ENCODE assay signal across 22 cellular contexts in the genomic region with DNA sequence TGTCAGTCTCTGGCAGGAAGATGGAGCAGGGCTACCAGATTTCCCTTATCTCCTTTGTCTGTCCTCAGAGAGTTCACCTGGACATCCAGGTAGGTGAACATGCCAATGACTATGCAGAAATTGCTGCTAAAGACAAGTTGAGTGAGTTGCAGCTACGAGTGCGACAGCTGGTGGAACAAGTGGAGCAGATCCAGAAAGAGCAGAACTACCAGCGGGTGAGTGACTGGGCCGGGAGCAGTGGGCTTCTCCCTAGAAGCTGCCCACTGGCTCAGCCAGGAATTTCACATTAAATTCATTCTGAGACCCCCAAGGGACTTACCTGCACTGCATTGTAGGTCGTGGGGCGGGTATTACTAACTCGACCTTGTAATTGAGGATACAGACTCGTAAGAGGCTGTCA. TPM values are rescaled to one million over a fixed set of nuclear protein-coding genes. Genes with fewer than 3 reads are reported as not detected.
DNase-seq lines count a peak whose midpoint lies in the region; ATAC-seq and TF ChIP-seq lines count a peak whose summit lies in the region.
"Had no signal": no experiment of that assay in that cellular context is flagged by ENCODE, and none has a peak within 500 bp of the region (broad histone marks: within the 10 kb centered on the region; RNA-seq: fewer than 3 reads in every experiment).

No MANE protein-coding gene starts in this region.

- no peaks in the 10 kb centered on the region for H3K9me3 Mint-ChIP-seq in activated CD4-positive, alpha-beta T cell treated with anti-CD3 and anti-CD28 coated beads, Interleukin-2, amount 10 ng/mL, durations not matched to agents 24 days and 14 days
- no peaks in the 10 kb centered on the region for H3K9me3 Mint-ChIP-seq in CD8-positive, alpha-beta memory T cell
- H3K9me3 Mint-ChIP-seq: activated CD4-positive, alpha-beta T cell treated with anti-CD3 and anti-CD28 coated beads, Interleukin-2, amount 10 ng/mL, durations not matched to agents 7 days and 5 days; activated naive CD4-positive, alpha-beta T cell treated with anti-CD3 and anti-CD28 coated beads, Interleukin-2, amount 50 U/mL, for 72 hours; effector memory CD8-positive, alpha-beta T cell; nephron progenitor cell; stimulated activated naive CD8-positive, alpha-beta T cell treated with anti-CD3 and anti-CD28 coated beads, Interleukin-15, amount 100 ng/mL, for 72 hours had no signal

- H3K36me3 Mint-ChIP-seq in activated CD4-positive, alpha-beta T cell treated with anti-CD3 and anti-CD28 coated beads, Interleukin-2, amount 10 ng/mL, durations not matched to agents 24 days and 14 days (ENCODE audit: low read depth) = peaks cover 44% of the 10 kb centered on the region
- peaks cover 5 to 48% (median 8%) of the 10 kb centered on the region in 3 donors for H3K36me3 Mint-ChIP-seq in CD8-positive, alpha-beta memory T cell

- no peak overlapping the region for H3K27ac ChIP-seq in CD8-positive, alpha-beta memory T cell (ENCODE audit: low read depth, low read length)
- no peak overlapping the region for H3K27ac ChIP-seq in testis
- H3K27ac ChIP-seq: right lobe of liver, transverse colon had no signal

- POLR2A ChIA-PET in CD8-positive, alpha-beta memory T cell (lab: Charles Lee) = no interaction called here

- CTCF ChIA-PET in CD8-positive, alpha-beta memory T cell (lab: Charles Lee) = interaction anchor here (1.3 kb wide), 1 partner anchor 14 kb away, joined by 5 read pairs; no protein-coding TSS in a partner anchor

- H3K4me3 ChIP-seq in CD8-positive, alpha-beta memory T cell (ENCODE audit: low read length) = no peak overlapping the region
- H3K4me3 ChIP-seq in adipocyte (ENCODE audit: low read length) (peak overlapping the region; percentile 97), testis (no peak overlapping the region)
- H3K4me3 ChIP-seq: right lobe of liver, transverse colon had no signal

- 87 to 94% methylated on average over 8 of the region's 8 CpGs for WGBS in testis, 2 donors

- H3K4me3 Mint-ChIP-seq in activated CD4-positive, alpha-beta T cell treated with anti-CD3 and anti-CD28 coated beads, Interleukin-2, amount 10 ng/mL, durations not matched to agents 24 days and 14 days = peak overlapping the region; percentile 97
- H3K4me3 Mint-ChIP-seq in CD8-positive, alpha-beta memory T cell = peak overlapping the region in 6 of 7 donors; percentile 11 to 99 (median 64)

- peaks cover 26% of the 10 kb centered on the region for H3K4me1 ChIP-seq in CD8-positive, alpha-beta memory T cell (ENCODE audit: insufficient read depth, low read length)
- H3K4me1 ChIP-seq in adipocyte (ENCODE audit: control insufficient read depth, insufficient read depth, low read length) (peaks cover 14% of the 10 kb centered on the region), testis (peaks cover 16% of the 10 kb centered on the region)

- peaks cover 3% of the 10 kb centered on the region for H3K27me3 ChIP-seq in CD8-positive, alpha-beta memory T cell (ENCODE audit: insufficient read depth, low read length, poor library complexity, severe bottlenecking)
- peaks cover 15% of the 10 kb centered on the region for H3K27me3 ChIP-seq in adipocyte (replicated peaks; ENCODE audit: control insufficient read depth, insufficient read depth, low read length)
- no peaks in the 10 kb centered on the region for H3K27me3 ChIP-seq in testis
- H3K27me3 ChIP-seq: right lobe of liver had no signal

- DNase-seq in activated CD4-positive, alpha-beta T cell treated with anti-CD3 and anti-CD28 coated beads, Interleukin-2, amount 10 ng/mL, durations not matched to agents 24 days and 14 days = no peak
- no peak for DNase-seq in activated CD4-positive, alpha-beta T cell treated with anti-CD3 and anti-CD28 coated beads, Interleukin-2, amount 50 U/mL, for 48 hours
- DNase-seq in CD8-positive, alpha-beta memory T cell = no peak
- DNase-seq in adipocyte (ENCODE audit: low read depth) (no peak), sciatic nerve (ENCODE audit: low spot score) (peak; percentile 9), testis (no peak), foreskin melanocyte (no peak)
- DNase-seq: activated CD4-positive, alpha-beta T cell treated with anti-CD3 and anti-CD28 coated beads, Interleukin-2, amount 10 ng/mL, durations not matched to agents 7 days and 5 days; effector memory CD8-positive, alpha-beta T cell; KBM-7; left colon; MV-4-11; NCI-H1694 treated with DMSO at 0.1 percent for 48 hours; NCI-H226; NCI-H774; nephron progenitor cell; right lobe of liver; SHP77; stimulated activated naive CD8-positive, alpha-beta T cell treated with anti-CD3 and anti-CD28 coated beads, Interleukin-15, amount 100 ng/mL, for 72 hours; transverse colon had no signal

- intact Hi-C loops in activated CD4-positive, alpha-beta T cell treated with anti-CD3 and anti-CD28 coated beads, Interleukin-2, amount 10 ng/mL, durations not matched to agents 24 days and 14 days (cut with micrococcal nuclease) = loop anchor here (10.0 kb wide), 1 partner anchor 189 kb away; a partner anchor contains a TSS
- intact Hi-C loops in sciatic nerve (cut with DNase I) (no loop called here), testis (cut with DNase I; ENCODE audit: low total_unique reads) (no loop called here)

- H3K9me3 ChIP-seq in CD8-positive, alpha-beta memory T cell (ENCODE audit: low read length) = no peaks in the 10 kb centered on the region
- H3K9me3 ChIP-seq in adipocyte (ENCODE audit: control insufficient read depth, low read length) (no peaks in the 10 kb centered on the region), testis (no peaks in the 10 kb centered on the region)
- H3K9me3 ChIP-seq: right lobe of liver, transverse colon had no signal

- peaks cover 14% of the 10 kb centered on the region for H3K27me3 Mint-ChIP-seq in activated CD4-positive, alpha-beta T cell treated with anti-CD3 and anti-CD28 coated beads, Interleukin-2, amount 10 ng/mL, durations not matched to agents 24 days and 14 days
- H3K27me3 Mint-ChIP-seq in CD8-positive, alpha-beta memory T cell = peaks cover 2 to 15% of the 10 kb centered on the region in 2 donors

- H3K27ac Mint-ChIP-seq in activated CD4-positive, alpha-beta T cell treated with anti-CD3 and anti-CD28 coated beads, Interleukin-2, amount 10 ng/mL, durations not matched to agents 24 days and 14 days = no peak overlapping the region
- peak overlapping the region in 1 of 8 donors; percentile 39 for H3K27ac Mint-ChIP-seq in CD8-positive, alpha-beta memory T cell
- H3K27ac Mint-ChIP-seq: nephron progenitor cell; stimulated activated naive CD8-positive, alpha-beta T cell treated with anti-CD3 and anti-CD28 coated beads, Interleukin-15, amount 100 ng/mL, for 72 hours had no signal

- no peak for ATAC-seq in sciatic nerve
- no peak for ATAC-seq in HG03097 (IDR thresholded peaks at IDR 0.05; ENCODE audit: low FRiP score, unreplicated experiment)
- ATAC-seq: activated naive CD4-positive, alpha-beta T cell treated with anti-CD3 and anti-CD28 coated beads, Interleukin-2, amount 50 U/mL, for 72 hours; effector memory CD8-positive, alpha-beta T cell; left colon; right lobe of liver; stimulated activated naive CD8-positive, alpha-beta T cell treated with anti-CD3 and anti-CD28 coated beads, Interleukin-15, amount 100 ng/mL, for 72 hours had no signal

- no peak for TF ChIP-seq CTCF in testis (IDR thresholded peaks at IDR 0.05)

- TF ChIP-seq POLR2A in testis (IDR thresholded peaks at IDR 0.05) = no peak

- peaks cover 31% of the 10 kb centered on the region for H3K36me3 ChIP-seq in CD8-positive, alpha-beta memory T cell (ENCODE audit: insufficient read depth, low read length)
- peaks cover 37% of the 10 kb centered on the region for H3K36me3 ChIP-seq in adipocyte (ENCODE audit: control insufficient read depth, insufficient read depth, low read length, severe bottlenecking)
- no peaks in the 10 kb centered on the region for H3K36me3 ChIP-seq in testis (ENCODE audit: low read depth, missing control alignments)

- H3K9ac ChIP-seq in adipocyte (ENCODE audit: low read length) = peak overlapping the region; percentile 96

- H3K4me1 Mint-ChIP-seq in activated CD4-positive, alpha-beta T cell treated with anti-CD3 and anti-CD28 coated beads, Interleukin-2, amount 10 ng/mL, durations not matched to agents 24 days and 14 days = peaks cover 21% of the 10 kb centered on the region
- H3K4me1 Mint-ChIP-seq in CD8-positive, alpha-beta memory T cell = peaks cover 27 to 42% (median 35%) of the 10 kb centered on the region in 3 donors

RNA-seq across cellular contexts. Expression of a gene that starts 2.1 kb away (rescaled TPM):
- total RNA-seq in activated CD4-positive, alpha-beta T cell treated with anti-CD3 and anti-CD28 coated beads, Interleukin-2, amount 10 ng/mL, durations not matched to agents 24 days and 14 days = 147 and 156 TPM in 2 replicates
- total RNA-seq in CD8-positive, alpha-beta memory T cell = 100 to 1,000 TPM; 138 to 142 TPM
- polyA plus RNA-seq in CD8-positive, alpha-beta memory T cell = 140 TPM
- 81.0 TPM for total RNA-seq in sciatic nerve
- total RNA-seq in testis = 100 to 1,000 TPM; 122 to 128 TPM
- polyA plus RNA-seq in testis (ENCODE audit: insufficient read depth, low read depth, low replicate concordance) = 140 TPM

RNA-seq across cellular contexts. Expression of a gene that starts 5.9 kb away (rescaled TPM):
- total RNA-seq in activated CD4-positive, alpha-beta T cell treated with anti-CD3 and anti-CD28 coated beads, Interleukin-2, amount 10 ng/mL, durations not matched to agents 24 days and 14 days = 26.5 and 27.7 TPM in 2 replicates
- 10 to 100 TPM; 20.2 to 24.4 TPM for total RNA-seq in CD8-positive, alpha-beta memory T cell
- polyA plus RNA-seq in CD8-positive, alpha-beta memory T cell = 17.7 TPM
- total RNA-seq in sciatic nerve = 16.5 TPM
- total RNA-seq in testis = 10 to 100 TPM; 49.9 to 55.7 TPM
- 39.9 TPM for polyA plus RNA-seq in testis (ENCODE audit: insufficient read depth, low read depth, low replicate concordance)

RNA-seq across cellular contexts. Expression of a gene that starts 39.7 kb away (rescaled TPM):
- total RNA-seq in activated CD4-positive, alpha-beta T cell treated with anti-CD3 and anti-CD28 coated beads, Interleukin-2, amount 10 ng/mL, durations not matched to agents 24 days and 14 days = 71.2 and 85.5 TPM in 2 replicates
- total RNA-seq in CD8-positive, alpha-beta memory T cell = 10 to 100 TPM; 72.9 to 76.6 TPM
- 8.5 TPM for polyA plus RNA-seq in CD8-positive, alpha-beta memory T cell
- total RNA-seq in sciatic nerve = 113 TPM
- 100 to 1,000 TPM; 111 to 157 TPM for total RNA-seq in testis
- 81.3 TPM for polyA plus RNA-seq in testis (ENCODE audit: insufficient read depth, low read depth, low replicate concordance)
